In the genomic region with DNA sequence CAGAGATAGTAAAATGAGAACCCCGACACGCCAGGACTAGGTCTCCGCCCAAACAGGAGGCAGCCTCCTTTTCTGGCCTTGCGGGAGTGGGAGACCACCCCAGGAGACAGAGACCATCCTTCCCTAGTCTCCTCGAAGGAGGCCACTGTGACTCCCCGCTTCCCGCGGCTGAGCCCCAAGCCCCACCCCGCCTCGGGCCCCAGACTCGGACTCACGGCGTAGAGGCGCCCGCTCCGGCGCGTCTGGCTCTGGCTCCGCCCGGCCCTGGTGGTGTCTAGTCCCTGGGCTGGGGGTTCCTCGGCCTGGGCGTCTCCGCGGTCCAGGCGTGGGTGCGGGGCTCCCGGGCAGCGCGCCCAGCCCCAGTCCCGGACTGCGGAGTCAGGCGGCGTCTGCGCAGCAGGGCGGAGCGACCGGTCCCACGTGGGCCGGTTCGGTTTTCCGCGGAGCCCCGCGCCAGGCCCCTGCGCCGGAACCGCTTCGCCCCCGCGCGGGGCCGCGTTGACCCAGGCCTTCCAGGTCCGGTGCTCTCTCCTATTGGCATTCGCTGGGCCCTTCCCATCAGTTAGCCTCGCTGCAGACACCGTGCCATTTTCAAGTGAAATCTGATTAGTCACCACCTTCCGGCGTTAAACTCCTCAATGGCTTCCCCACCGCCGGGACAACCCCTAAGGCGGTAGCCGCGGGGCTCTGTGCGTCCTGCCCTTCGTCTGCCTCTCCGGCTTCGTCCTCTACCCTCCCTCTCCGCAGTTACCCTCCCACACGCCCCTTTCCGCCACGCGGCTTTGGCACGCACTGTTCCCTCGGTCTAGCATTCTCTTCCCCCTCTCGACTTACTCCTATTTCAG, we compare ENCODE assay signal across 8 cellular contexts. TPM values are rescaled to one million over a fixed set of nuclear protein-coding genes. Genes with fewer than 3 reads are reported as not detected.
DNase-seq lines count a peak whose midpoint lies in the region; ATAC-seq, FAIRE-seq and TF ChIP-seq lines count a peak whose summit lies in the region.

A gene with protein sequence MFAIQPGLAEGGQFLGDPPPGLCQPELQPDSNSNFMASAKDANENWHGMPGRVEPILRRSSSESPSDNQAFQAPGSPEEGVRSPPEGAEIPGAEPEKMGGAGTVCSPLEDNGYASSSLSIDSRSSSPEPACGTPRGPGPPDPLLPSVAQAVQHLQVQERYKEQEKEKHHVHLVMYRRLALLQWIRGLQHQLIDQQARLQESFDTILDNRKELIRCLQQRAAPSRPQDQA (minus strand): TSS at position 393 of the 845 bp plus-strand sequence. CDS start 2,563 bp downstream, outside the sequence.

- TF ChIP-seq CTCF in liver (IDR thresholded peaks at IDR 0.05; ENCODE audit: low read depth, low read length, missing input control) (no peak), HepG2 (CRISPR knock-in tag; IDR thresholded peaks at IDR 0.05) (no peak), fibroblast of pulmonary artery (IDR thresholded peaks at IDR 0.05; ENCODE audit: low read length, missing control alignments) (no peak), nephron (IDR thresholded peaks at IDR 0.05; ENCODE audit: unreplicated experiment in 3 of 3) (no peak)

- H3K27me3 ChIP-seq in liver (ENCODE audit: control insufficient read depth in 4 of 4, insufficient read depth in 4 of 4, low read length in 3 of 4) (no peaks in the 10 kb centered on the region), HepG2 (ENCODE audit: control insufficient read depth in 1 of 2, insufficient read depth in 2 of 2, low read length in 2 of 2) (no peaks in the 10 kb centered on the region)

- H3K27me3 Mint-ChIP-seq in nephron (ENCODE audit: low read depth) = peaks cover 4% of the 10 kb centered on the region
- H3K27me3 Mint-ChIP-seq in stimulated activated naive CD8-positive, alpha-beta T cell treated with anti-CD3 and anti-CD28 coated beads, Interleukin-15, Interleukin-2, amounts not matched to agents 100 ng/mL and 50 ng/mL, for 24 hours = no peaks in the 10 kb centered on the region

- TF ChIP-seq EP300 in HepG2 (IDR thresholded peaks at IDR 0.05; ENCODE audit: low read depth in 2 of 2, low read length in 2 of 2) (no peak), HepG2 (CRISPR knock-in tag; IDR thresholded peaks at IDR 0.05; ENCODE audit: borderline replicate concordance) (no peak)

- no peak for FAIRE-seq in HepG2 (lab: Jason Lieb, UNC)

- H3K27ac Mint-ChIP-seq in nephron = peak within 1 kb of the TSS; percentile 90 to 98 (median 93)
- peak within 1 kb of the TSS; percentile 94 for H3K27ac Mint-ChIP-seq in stimulated activated naive CD8-positive, alpha-beta T cell treated with anti-CD3 and anti-CD28 coated beads, Interleukin-15, Interleukin-2, amounts not matched to agents 100 ng/mL and 50 ng/mL, for 24 hours

- no peaks in the 10 kb centered on the region for H3K9me3 Mint-ChIP-seq in nephron
- H3K9me3 Mint-ChIP-seq in stimulated activated naive CD8-positive, alpha-beta T cell treated with anti-CD3 and anti-CD28 coated beads, Interleukin-15, Interleukin-2, amounts not matched to agents 100 ng/mL and 50 ng/mL, for 24 hours = no peaks in the 10 kb centered on the region

- H3K9me3 ChIP-seq in liver (ENCODE audit: control insufficient read depth in 4 of 4, low read length in 3 of 4) (no peaks in the 10 kb centered on the region), HepG2 (ENCODE audit: low read length) (no peaks in the 10 kb centered on the region)

- 2% methylated on average over 76 of the region's 76 CpGs for WGBS in liver
- 94% methylated on average over 41 of the region's 76 CpGs for WGBS in HepG2 (ENCODE audit: low lambda C conversion rate)

- no peaks in the 10 kb centered on the region for H4K20me1 ChIP-seq in HepG2 (ENCODE audit: insufficient read depth, low read length)

- POLR2A ChIA-PET in HepG2 (lab: Yijun Ruan, JAX) = no interaction called here

- TF ChIP-seq POLR2A in HepG2 (IDR thresholded peaks at IDR 0.05; ENCODE audit: insufficient read depth in 1 of 2, low read depth in 2 of 2, low read length in 2 of 2) = no peak

- peaks cover 5% of the 10 kb centered on the region for H3K36me3 Mint-ChIP-seq in nephron (ENCODE audit: low read depth)
- peaks cover 22% of the 10 kb centered on the region for H3K36me3 Mint-ChIP-seq in stimulated activated naive CD8-positive, alpha-beta T cell treated with anti-CD3 and anti-CD28 coated beads, Interleukin-15, Interleukin-2, amounts not matched to agents 100 ng/mL and 50 ng/mL, for 24 hours (ENCODE audit: low read depth)

- no TSS peak for BruUV-seq in HepG2 (replicated peaks; lab: Mats Ljungman, UMichigan)

- H3K79me2 ChIP-seq in HepG2 (ENCODE audit: insufficient read depth, low read length) = no peaks in the 10 kb centered on the region

- H3K27ac ChIP-seq in liver (ENCODE audit: low read depth in 1 of 2, low read length in 2 of 2) (peak within 1 kb of the TSS; percentile 32 to 59), HepG2 (ENCODE audit: extremely low read length, insufficient read depth, low read length) (no peak within 1 kb of the TSS)

- peaks cover 31% of the 10 kb centered on the region for H3K4me1 Mint-ChIP-seq in nephron
- peaks cover 32% of the 10 kb centered on the region for H3K4me1 Mint-ChIP-seq in stimulated activated naive CD8-positive, alpha-beta T cell treated with anti-CD3 and anti-CD28 coated beads, Interleukin-15, Interleukin-2, amounts not matched to agents 100 ng/mL and 50 ng/mL, for 24 hours (ENCODE audit: low read depth)

- ATAC-seq in HepG2 (no peak), HG03354 (IDR thresholded peaks at IDR 0.05; ENCODE audit: poor library complexity, severe bottlenecking, unreplicated experiment) (peak; percentile 69)

- CTCF ChIA-PET in HepG2 (lab: Yijun Ruan, JAX; ENCODE audit: low intra/inter-chr PET ratio, low total read pairs) = no interaction called here

- no peak for DNase-seq in HepG2 (ENCODE audit: low spot score)
- peak; percentile 78 for DNase-seq in RPMI8226
- DNase-seq in activated T-helper 9 cell treated with anti-CD3 and anti-CD28 coated beads, Interleukin-2, amount 50 U/mL, for 16 hours (ENCODE audit: low read depth) = peak; percentile 65
- DNase-seq in fibroblast of pulmonary artery (ENCODE audit: low read depth) = peak; percentile 79

- no peak within 1 kb of the TSS for H3K4me2 ChIP-seq in HepG2 (ENCODE audit: low read depth, low read length)

- no peak for TF ChIP-seq RAD21 in liver (IDR thresholded peaks at IDR 0.05)
- no peak for TF ChIP-seq RAD21 in HepG2 (CRISPR knock-in tag; IDR thresholded peaks at IDR 0.05)

- peaks cover 0 to 14% (median 8%) of the 10 kb centered on the region in 4 donors for H3K4me1 ChIP-seq in liver (ENCODE audit: control insufficient read depth in 4 of 4, insufficient read depth in 4 of 4, low read length in 3 of 4)
- peaks cover 14% of the 10 kb centered on the region for H3K4me1 ChIP-seq in HepG2 (ENCODE audit: insufficient read depth, low read length)

- H3K4me3 ChIP-seq in liver (ENCODE audit: low read depth in 1 of 3, low read length in 3 of 3) (peak within 1 kb of the TSS; percentile 64 to 89 (median 81)), HepG2 (replicated peaks in 1 of 3; ENCODE audit: insufficient read depth in 1 of 3, low read depth in 2 of 3, low read length in 3 of 3) (no peak within 1 kb of the TSS), fibroblast of pulmonary artery (replicated peaks; ENCODE audit: low read depth, low read length) (peak within 1 kb of the TSS; percentile 87)

- in situ Hi-C loops in HepG2 (cut with HindIII; ENCODE audit: extremely low pct_ligation_motif_present, low pct_unique_long_range_greater_than_20kb) = loop anchor here (5.0 kb wide), 1 partner anchor 151 kb away; no protein-coding TSS in a partner anchor

- peak within 1 kb of the TSS; percentile 87 to 95 (median 92) for H3K4me3 Mint-ChIP-seq in nephron
- H3K4me3 Mint-ChIP-seq in stimulated activated naive CD8-positive, alpha-beta T cell treated with anti-CD3 and anti-CD28 coated beads, Interleukin-15, Interleukin-2, amounts not matched to agents 100 ng/mL and 50 ng/mL, for 24 hours = peak within 1 kb of the TSS; percentile 93

- no peak within 1 kb of the TSS for H2AFZ ChIP-seq in HepG2 (ENCODE audit: low read length)

- peak within 1 kb of the TSS; percentile 81 to 84 for H3K9ac ChIP-seq in liver (ENCODE audit: low read depth in 1 of 2, low read length in 2 of 2)
- no peak within 1 kb of the TSS for H3K9ac ChIP-seq in HepG2 (ENCODE audit: insufficient read depth, low read depth, low read length)

- no peaks in the 10 kb centered on the region for H3K36me3 ChIP-seq in liver (ENCODE audit: control insufficient read depth in 4 of 4, insufficient read depth in 3 of 4, low read depth in 1 of 4, low read length in 3 of 4)
- H3K36me3 ChIP-seq in HepG2 (replicated peaks in 1 of 2; ENCODE audit: control insufficient read depth in 1 of 2, insufficient read depth in 2 of 2, low read length in 2 of 2) = no peaks in the 10 kb centered on the region

- intact Hi-C loops in HepG2 (cut with micrococcal nuclease; ENCODE audit: unreplicated experiment) = no loop called here

TF ChIP-seq in liver, 16 proteins besides CTCF, POLR2A, EP300 and RAD21:
- TF ChIP-seq YY1 (IDR thresholded peaks at IDR 0.05) = peak; percentile 57
- TF ChIP-seq RXRA (IDR thresholded peaks at IDR 0.05) = no peak
TF ChIP-seq in liver: peak in this region for 1.

TF ChIP-seq in HepG2, 621 proteins besides CTCF, POLR2A, EP300 and RAD21 (continues in another document):
- no peak for TF ChIP-seq ZNF616 (CRISPR knock-in tag; IDR thresholded peaks at IDR 0.05; ENCODE audit: low read depth)

RNA-seq across cellular contexts. Expression of the gene that starts here (rescaled TPM):
- 1 to 10 TPM; 2.9 to 3.2 TPM for total RNA-seq in liver
- polyA plus RNA-seq in liver = 1 to 10 TPM; 1.2 to 3.4 TPM
- total RNA-seq in HepG2 (2016; rRNA removed; fragmentation: Illumina TruSeq; extraction: Trizol) = 1.1 TPM in 2 replicates
- total RNA-seq in HepG2 (2016; cell fraction: cytosol; rRNA removed; fragmentation: Illumina TruSeq; extraction: Trizol; ENCODE audit: low read depth) = 0.44 TPM in 1 of 2 replicates, not detected in the other
- total RNA-seq in HepG2 (2016; cell fraction: insoluble cytoplasmic fraction; rRNA removed; fragmentation: Illumina TruSeq; extraction: Trizol) = 0.80 and 0.98 TPM in 2 replicates
- total RNA-seq in HepG2 (2016; cell fraction: membrane; rRNA removed; fragmentation: Illumina TruSeq; extraction: Trizol) = 0.79 and 0.83 TPM in 2 replicates
- 1.1 and 1.4 TPM in 2 replicates for total RNA-seq in HepG2 (2016; cell fraction: nucleus; rRNA removed; fragmentation: Illumina TruSeq; extraction: Trizol)
- polyA plus RNA-seq in HepG2 (2011; rRNA removed) = 0.37 and 0.48 TPM in 2 replicates
- 0.14 and 0.17 TPM in 2 replicates for polyA plus RNA-seq in HepG2 (2011; cell fraction: cytosol; rRNA removed)
- polyA plus RNA-seq in HepG2 (2011; cell fraction: nucleus; rRNA removed) = 1.5 and 1.8 TPM in 2 replicates
- polyA plus RNA-seq in HepG2 (2012) = 0.35 and 0.40 TPM in 2 replicates
- polyA plus RNA-seq in HepG2 (2016; cell fraction: cytosol; fragmentation: Illumina TruSeq; extraction: Trizol; ENCODE audit: low read depth) = 0.09 and 0.19 TPM in 2 replicates
- 0.72 and 0.88 TPM in 2 replicates for polyA plus RNA-seq in HepG2 (2016; cell fraction: insoluble cytoplasmic fraction; fragmentation: Illumina TruSeq; extraction: Trizol; ENCODE audit: low read depth)
- 0.23 TPM in 2 replicates for polyA plus RNA-seq in HepG2 (2016; cell fraction: membrane; fragmentation: Illumina TruSeq; extraction: Trizol; ENCODE audit: low read depth)
- 5.6 and 6.7 TPM in 2 replicates for polyA plus RNA-seq in HepG2 (2016; cell fraction: nucleus; fragmentation: Illumina TruSeq; extraction: Trizol; ENCODE audit: insufficient read depth, low read depth)
- polyA minus RNA-seq in HepG2 (2011; rRNA and poly(A)+ RNA removed; ENCODE audit: low replicate concordance) = 0.32 and 19.3 TPM in 2 replicates
- not detected in 2 replicates for polyA minus RNA-seq in HepG2 (2011; cell fraction: cytosol; rRNA and poly(A)+ RNA removed)
- polyA minus RNA-seq in HepG2 (2011; cell fraction: nucleus; rRNA and poly(A)+ RNA removed) = 0.37 and 0.77 TPM in 2 replicates

Comparison
In these comparisons a context has a peak if more than half of its experiments do, and no peak if none do; other contexts are left out.
1. H3K4me3 ChIP-seq: peak in liver (3 of 3) and fibroblast of pulmonary artery (single experiment); none in HepG2 (0 of 3).